Comparison of ENCODE assay signal across 18 cellular contexts in genomic region chr12:87365423-87365822, GRCh38.
DNase-seq lines count a peak whose midpoint lies in the region; FAIRE-seq and TF ChIP-seq lines count a peak whose summit lies in the region.
"Had no signal": no experiment of that assay in that cellular context is flagged by ENCODE, and none has a peak within 500 bp of the region (broad histone marks: within the 10 kb centered on the region; RNA-seq: fewer than 3 reads in every experiment).

No MANE protein-coding gene starts in this region.

- H3K4me3 ChIP-seq in spleen = no peak overlapping the region

- no peaks in the 10 kb centered on the region for H3K36me3 ChIP-seq in spleen

- no peak for TF ChIP-seq CTCF in spleen (IDR thresholded peaks at IDR 0.05 in 8 of 11, conservative IDR thresholded peaks at IDR 0.05 in 3 of 11)

- H3K27me3 ChIP-seq in spleen (replicated peaks in 1 of 7) = no peaks in the 10 kb centered on the region

- peaks cover 0 to 33% (median 6%) of the 10 kb centered on the region in 8 donors for H3K9me3 ChIP-seq in spleen

- no peak for FAIRE-seq in HTR-8/SVneo (lab: Jason Lieb, UNC)
- FAIRE-seq: GM18507, H54 had no signal

- intact Hi-C loops in spleen (cut with DNase I; ENCODE audit: low total_unique reads) = no loop called here

- no peak overlapping the region for H3K27ac ChIP-seq in spleen
- H3K27ac ChIP-seq: 22Rv1, HL-60 had no signal

- no peaks in the 10 kb centered on the region for H3K4me1 ChIP-seq in spleen

- peak; percentile 12 for DNase-seq in NCI-H1092 treated with DMSO at 0.1 percent for 48 hours (lab: John Stamatoyannopoulos, UW)
- no peak for DNase-seq in NCI-H1092 (lab: John Stamatoyannopoulos, UW)
- peak; percentile 30 for DNase-seq in DMS53 treated with DMSO at 0.1 percent for 48 hours (lab: John Stamatoyannopoulos, UW; ENCODE audit: unreplicated experiment)
- DNase-seq in NCI-H345 (lab: John Stamatoyannopoulos, UW) = peak; percentile 44
- peak; percentile 15 for DNase-seq in NCI-H69 (lab: John Stamatoyannopoulos, UW)
- no peak for DNase-seq in hypothalamus (lab: John Stamatoyannopoulos, UW)
- DNase-seq in spleen = no peak
- DNase-seq in HTR-8/SVneo (ENCODE audit: insufficient read length, low spot score) = no peak
- DNase-seq: ACHN, Calu3, NCI-H1694 treated with DMSO at 0.1 percent for 48 hours, NCI-H2171 treated with DMSO at 0.1 percent for 48 hours, SHP77 treated with DMSO at 0.1 percent for 48 hours, T-helper 1 cell had no signal

- WGBS in spleen, 5 donors = 80 to 89% (median 82%) methylated on average over 1 of the region's 1 CpG

- no peak for TF ChIP-seq POLR2A in spleen (IDR thresholded peaks at IDR 0.05)

Comparison
In these comparisons a context has a peak if more than half of its experiments do, and no peak if none do; other contexts are left out.
1. DNase-seq: peak in NCI-H1092 treated with DMSO at 0.1 percent for 48 hours (single experiment), DMS53 treated with DMSO at 0.1 percent for 48 hours (single experiment), NCI-H345 (single experiment) and NCI-H69 (single experiment); none in NCI-H1092 (single experiment), hypothalamus (0 of 51), spleen (single experiment) and HTR-8/SVneo (single experiment).